ENCODE assay signal across 12 cellular contexts in the genomic region with DNA sequence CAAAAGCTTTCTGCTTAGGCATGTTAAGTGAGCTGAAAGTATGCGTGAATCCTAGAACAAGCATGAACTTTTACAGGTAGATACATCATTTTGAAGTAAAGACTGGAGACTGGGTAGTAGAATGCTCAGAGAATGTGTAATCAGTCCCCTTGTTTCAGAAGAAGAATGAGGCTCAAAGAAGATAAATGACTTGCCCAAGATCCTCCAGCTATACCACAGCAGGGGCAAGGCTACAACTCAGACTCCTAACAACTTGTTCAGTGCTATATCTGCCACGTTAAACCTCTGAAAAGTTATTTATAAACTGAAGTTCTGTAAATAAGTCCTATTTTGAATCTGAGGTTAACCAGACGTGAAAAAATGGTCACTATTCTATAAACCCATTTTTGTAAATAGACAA. TPM values are rescaled to one million over a fixed set of nuclear protein-coding genes. Genes with fewer than 3 reads are reported as not detected.
DNase-seq lines count a peak whose midpoint lies in the region; ATAC-seq and TF ChIP-seq lines count a peak whose summit lies in the region.
"Had no signal": no experiment of that assay in that cellular context is flagged by ENCODE, and none has a peak within 500 bp of the region (broad histone marks: within the 10 kb centered on the region; RNA-seq: fewer than 3 reads in every experiment).

No MANE protein-coding gene starts in this region.

- no peaks in the 10 kb centered on the region for H3K27me3 ChIP-seq in uterus
- H3K27me3 ChIP-seq: upper lobe of right lung had no signal

- H3K27me3 Mint-ChIP-seq in activated T-cell treated with anti-CD3 and anti-CD28 coated beads, Interleukin-2, amount 50 U/mL, for 24 hours: no peaks in the 10 kb centered on the region
- H3K27me3 Mint-ChIP-seq in stimulated activated naive CD8-positive, alpha-beta T cell treated with anti-CD3 and anti-CD28 coated beads, Interleukin-15, Interleukin-2, amounts not matched to agents 100 ng/mL and 50 ng/mL, for 24 hours: no peaks in the 10 kb centered on the region

- H3K9me3 Mint-ChIP-seq in activated T-cell treated with anti-CD3 and anti-CD28 coated beads, Interleukin-2, amount 50 U/mL, for 24 hours: no peaks in the 10 kb centered on the region
- H3K9me3 Mint-ChIP-seq in activated naive CD4-positive, alpha-beta T cell treated with anti-CD3 and anti-CD28 coated beads, Interleukin-2, amount 50 U/mL, for 72 hours: no peaks in the 10 kb centered on the region
- H3K9me3 Mint-ChIP-seq in stimulated activated naive CD8-positive, alpha-beta T cell treated with anti-CD3 and anti-CD28 coated beads, Interleukin-15, Interleukin-2, amounts not matched to agents 100 ng/mL and 50 ng/mL, for 24 hours: no peaks in the 10 kb centered on the region

- ATAC-seq in HG03066 (IDR thresholded peaks at IDR 0.05; ENCODE audit: low read depth, unreplicated experiment) (peak; percentile 33), HG02588 (IDR thresholded peaks at IDR 0.05; ENCODE audit: unreplicated experiment) (no peak)
- ATAC-seq in activated naive CD4-positive, alpha-beta T cell treated with anti-CD3 and anti-CD28 coated beads, Interleukin-2, amount 50 U/mL, for 72 hours: peak; percentile 42 to 57
- ATAC-seq: upper lobe of right lung had no signal

- peak overlapping the region in 1 of 2 donors; percentile 16 for H3K27ac ChIP-seq in uterus
- H3K27ac ChIP-seq: upper lobe of right lung had no signal

- peaks cover 96% of the 10 kb centered on the region for H3K4me1 Mint-ChIP-seq in activated T-cell treated with anti-CD3 and anti-CD28 coated beads, Interleukin-2, amount 50 U/mL, for 24 hours (ENCODE audit: low read depth)
- H3K4me1 Mint-ChIP-seq in stimulated activated naive CD8-positive, alpha-beta T cell treated with anti-CD3 and anti-CD28 coated beads, Interleukin-15, Interleukin-2, amounts not matched to agents 100 ng/mL and 50 ng/mL, for 24 hours (ENCODE audit: low read depth): peaks cover 97% of the 10 kb centered on the region

- peak overlapping the region; percentile 96 for H3K27ac Mint-ChIP-seq in activated T-cell treated with anti-CD3 and anti-CD28 coated beads, Interleukin-2, amount 50 U/mL, for 24 hours
- peak overlapping the region; percentile 83 to 86 for H3K27ac Mint-ChIP-seq in activated naive CD4-positive, alpha-beta T cell treated with anti-CD3 and anti-CD28 coated beads, Interleukin-2, amount 50 U/mL, for 72 hours
- H3K27ac Mint-ChIP-seq in stimulated activated naive CD8-positive, alpha-beta T cell treated with anti-CD3 and anti-CD28 coated beads, Interleukin-15, Interleukin-2, amounts not matched to agents 100 ng/mL and 50 ng/mL, for 24 hours: peak overlapping the region; percentile 98

- no peaks in the 10 kb centered on the region for H3K9me3 ChIP-seq in uterus
- H3K9me3 ChIP-seq: upper lobe of right lung had no signal

- peak overlapping the region; percentile 88 for H3K4me3 Mint-ChIP-seq in activated T-cell treated with anti-CD3 and anti-CD28 coated beads, Interleukin-2, amount 50 U/mL, for 24 hours
- H3K4me3 Mint-ChIP-seq in stimulated activated naive CD8-positive, alpha-beta T cell treated with anti-CD3 and anti-CD28 coated beads, Interleukin-15, Interleukin-2, amounts not matched to agents 100 ng/mL and 50 ng/mL, for 24 hours: peak overlapping the region; percentile 91

- TF ChIP-seq CTCF in uterus (IDR thresholded peaks at IDR 0.05): no peak

- no peak for TF ChIP-seq POLR2A in uterus (IDR thresholded peaks at IDR 0.05)

- H3K36me3 Mint-ChIP-seq in activated T-cell treated with anti-CD3 and anti-CD28 coated beads, Interleukin-2, amount 50 U/mL, for 24 hours (ENCODE audit: low read depth): peaks cover 5% of the 10 kb centered on the region
- H3K36me3 Mint-ChIP-seq in activated naive CD4-positive, alpha-beta T cell treated with anti-CD3 and anti-CD28 coated beads, Interleukin-2, amount 50 U/mL, for 72 hours: peaks cover 0 to 39% of the 10 kb centered on the region in 2 donors
- H3K36me3 Mint-ChIP-seq in stimulated activated naive CD8-positive, alpha-beta T cell treated with anti-CD3 and anti-CD28 coated beads, Interleukin-15, Interleukin-2, amounts not matched to agents 100 ng/mL and 50 ng/mL, for 24 hours (ENCODE audit: low read depth): peaks cover 3% of the 10 kb centered on the region

- DNase-seq in activated T-cell treated with anti-CD3 and anti-CD28 coated beads, Interleukin-2, amount 50 U/mL, for 24 hours: no peak
- DNase-seq in activated T-cell treated with anti-CD3 and anti-CD28 coated beads, Interleukin-2, amount 50 U/mL, for 1 hour: no peak
- no peak for DNase-seq in activated naive CD4-positive, alpha-beta T cell treated with anti-CD3 and anti-CD28 coated beads, Interleukin-2, amount 50 U/mL, for 72 hours (ENCODE audit: low spot score in 2 of 2)
- no peak for DNase-seq in uterus
- no peak for DNase-seq in AG20443 (ENCODE audit: low spot score)
- DNase-seq: caudate nucleus; stimulated activated CD4-positive, alpha-beta T cell treated with anti-CD3 and anti-CD28 coated beads, Interleukin-1b, Interleukin-23, amount 100 ng/mL, for 48 hours; upper lobe of right lung had no signal

- H3K4me3 ChIP-seq in uterus: no peak overlapping the region

- H3K36me3 ChIP-seq in uterus: no peaks in the 10 kb centered on the region
- H3K36me3 ChIP-seq: upper lobe of right lung had no signal

- peaks cover 8 to 22% of the 10 kb centered on the region in 2 donors for H3K4me1 ChIP-seq in uterus

- intact Hi-C loops in uterus (cut with DNase I; ENCODE audit: low total_unique reads): no loop called here

RNA-seq across cellular contexts. Expression of gene RIPOR2, which starts 2.9 kb away (rescaled TPM):
- 100 to 1,000 TPM in 1 of 2 donors, 10 to 100 TPM in 1; 63.9 to 126 TPM for total RNA-seq in activated naive CD4-positive, alpha-beta T cell treated with anti-CD3 and anti-CD28 coated beads, Interleukin-2, amount 50 U/mL, for 72 hours
- 100 to 1,000 TPM in 2 of 4 donors, 10 to 100 TPM in 2; 29.0 to 106 (median 80.4) TPM for total RNA-seq in uterus
- total RNA-seq: glomerular endothelial cell had no signal
